ENCODE assay signal across 1 cellular context in the genomic region with DNA sequence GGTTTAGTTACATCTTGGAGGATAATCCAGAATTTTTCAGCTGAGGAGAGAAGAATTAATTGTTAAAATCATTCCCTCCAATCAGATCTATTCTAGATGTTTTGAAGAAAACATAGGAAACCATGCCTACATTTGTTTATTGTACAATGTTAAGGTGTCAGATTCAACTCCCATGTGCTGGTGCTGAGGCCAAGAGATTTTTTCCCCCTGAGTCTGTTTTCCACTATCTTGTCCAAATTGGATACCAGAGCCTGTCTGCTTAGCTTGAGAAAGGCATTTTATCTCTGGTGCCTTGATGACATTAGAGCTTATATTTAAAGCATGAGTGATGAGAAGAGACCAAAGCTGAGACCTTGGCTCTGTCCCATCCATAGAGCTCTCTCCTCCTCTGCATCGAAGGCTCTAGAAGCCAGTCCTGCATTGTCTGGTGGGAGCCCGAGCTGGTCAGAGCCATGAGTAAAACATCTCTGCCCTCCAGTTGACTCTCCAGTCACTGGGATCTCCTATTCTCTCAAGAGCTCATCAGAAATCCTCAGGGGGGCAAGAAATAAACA.
TF ChIP-seq lines count a peak whose summit lies in the region.

No MANE protein-coding gene starts in this region.

TF ChIP-seq in K562, 482 proteins besides CTCF, POLR2A, EP300 and RAD21:
- TF ChIP-seq MCM2 (IDR thresholded peaks at IDR 0.05; ENCODE audit: low read depth): no peak
- no peak for TF ChIP-seq ZNF668 (CRISPR knock-in tag; IDR thresholded peaks at IDR 0.05)
- TF ChIP-seq, protein P1, sequence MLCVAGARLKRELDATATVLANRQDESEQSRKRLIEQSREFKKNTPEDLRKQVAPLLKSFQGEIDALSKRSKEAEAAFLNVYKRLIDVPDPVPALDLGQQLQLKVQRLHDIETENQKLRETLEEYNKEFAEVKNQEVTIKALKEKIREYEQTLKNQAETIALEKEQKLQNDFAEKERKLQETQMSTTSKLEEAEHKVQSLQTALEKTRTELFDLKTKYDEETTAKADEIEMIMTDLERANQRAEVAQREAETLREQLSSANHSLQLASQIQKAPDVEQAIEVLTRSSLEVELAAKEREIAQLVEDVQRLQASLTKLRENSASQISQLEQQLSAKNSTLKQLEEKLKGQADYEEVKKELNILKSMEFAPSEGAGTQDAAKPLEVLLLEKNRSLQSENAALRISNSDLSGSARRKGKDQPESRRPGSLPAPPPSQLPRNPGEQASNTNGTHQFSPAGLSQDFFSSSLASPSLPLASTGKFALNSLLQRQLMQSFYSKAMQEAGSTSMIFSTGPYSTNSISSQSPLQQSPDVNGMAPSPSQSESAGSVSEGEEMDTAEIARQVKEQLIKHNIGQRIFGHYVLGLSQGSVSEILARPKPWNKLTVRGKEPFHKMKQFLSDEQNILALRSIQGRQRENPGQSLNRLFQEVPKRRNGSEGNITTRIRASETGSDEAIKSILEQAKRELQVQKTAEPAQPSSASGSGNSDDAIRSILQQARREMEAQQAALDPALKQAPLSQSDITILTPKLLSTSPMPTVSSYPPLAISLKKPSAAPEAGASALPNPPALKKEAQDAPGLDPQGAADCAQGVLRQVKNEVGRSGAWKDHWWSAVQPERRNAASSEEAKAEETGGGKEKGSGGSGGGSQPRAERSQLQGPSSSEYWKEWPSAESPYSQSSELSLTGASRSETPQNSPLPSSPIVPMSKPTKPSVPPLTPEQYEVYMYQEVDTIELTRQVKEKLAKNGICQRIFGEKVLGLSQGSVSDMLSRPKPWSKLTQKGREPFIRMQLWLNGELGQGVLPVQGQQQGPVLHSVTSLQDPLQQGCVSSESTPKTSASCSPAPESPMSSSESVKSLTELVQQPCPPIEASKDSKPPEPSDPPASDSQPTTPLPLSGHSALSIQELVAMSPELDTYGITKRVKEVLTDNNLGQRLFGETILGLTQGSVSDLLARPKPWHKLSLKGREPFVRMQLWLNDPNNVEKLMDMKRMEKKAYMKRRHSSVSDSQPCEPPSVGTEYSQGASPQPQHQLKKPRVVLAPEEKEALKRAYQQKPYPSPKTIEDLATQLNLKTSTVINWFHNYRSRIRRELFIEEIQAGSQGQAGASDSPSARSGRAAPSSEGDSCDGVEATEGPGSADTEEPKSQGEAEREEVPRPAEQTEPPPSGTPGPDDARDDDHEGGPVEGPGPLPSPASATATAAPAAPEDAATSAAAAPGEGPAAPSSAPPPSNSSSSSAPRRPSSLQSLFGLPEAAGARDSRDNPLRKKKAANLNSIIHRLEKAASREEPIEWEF (CRISPR knock-in tag; IDR thresholded peaks at IDR 0.05): no peak
- TF ChIP-seq, protein P2, sequence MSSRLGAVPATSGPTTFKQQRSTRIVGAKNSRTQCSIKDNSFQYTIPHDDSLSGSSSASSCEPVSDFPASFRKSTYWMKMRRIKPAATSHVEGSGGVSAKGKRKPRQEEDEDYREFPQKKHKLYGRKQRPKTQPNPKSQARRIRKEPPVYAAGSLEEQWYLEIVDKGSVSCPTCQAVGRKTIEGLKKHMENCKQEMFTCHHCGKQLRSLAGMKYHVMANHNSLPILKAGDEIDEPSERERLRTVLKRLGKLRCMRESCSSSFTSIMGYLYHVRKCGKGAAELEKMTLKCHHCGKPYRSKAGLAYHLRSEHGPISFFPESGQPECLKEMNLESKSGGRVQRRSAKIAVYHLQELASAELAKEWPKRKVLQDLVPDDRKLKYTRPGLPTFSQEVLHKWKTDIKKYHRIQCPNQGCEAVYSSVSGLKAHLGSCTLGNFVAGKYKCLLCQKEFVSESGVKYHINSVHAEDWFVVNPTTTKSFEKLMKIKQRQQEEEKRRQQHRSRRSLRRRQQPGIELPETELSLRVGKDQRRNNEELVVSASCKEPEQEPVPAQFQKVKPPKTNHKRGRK (tag; IDR thresholded peaks at IDR 0.05): no peak
- TF ChIP-seq CBX1 (IDR thresholded peaks at IDR 0.05; ENCODE audit: low read depth): no peak
- no peak for TF ChIP-seq FOXJ3 (CRISPR knock-in tag; IDR thresholded peaks at IDR 0.05)
- TF ChIP-seq BHLHE40 (IDR thresholded peaks at IDR 0.05; ENCODE audit: low read length): no peak
- TF ChIP-seq CBX8 (IDR thresholded peaks at IDR 0.05; ENCODE audit: borderline replicate concordance, extremely low read depth, low read depth, low read length, poor library complexity, severe bottlenecking): no peak
- no peak for TF ChIP-seq CBFA2T2 (conservative IDR thresholded peaks at IDR 0.05)
- no peak for TF ChIP-seq SMAD3 (CRISPR knock-in tag; conservative IDR thresholded peaks at IDR 0.05)
- no peak for TF ChIP-seq CREB1 (IDR thresholded peaks at IDR 0.05)
- no peak for TF ChIP-seq CREB1 (CRISPR knock-in tag; IDR thresholded peaks at IDR 0.05)
- no peak for TF ChIP-seq ZNF778 (CRISPR knock-in tag; IDR thresholded peaks at IDR 0.05)
- TF ChIP-seq JUN (IDR thresholded peaks at IDR 0.05; ENCODE audit: borderline replicate concordance, low read depth, low read length): no peak
- no peak for TF ChIP-seq JUN (CRISPR knock-in tag; IDR thresholded peaks at IDR 0.05; ENCODE audit: borderline replicate concordance)
- no peak for TF ChIP-seq ELF1 (tag; IDR thresholded peaks at IDR 0.05)
- TF ChIP-seq DNMT1 (IDR thresholded peaks at IDR 0.05): no peak
- TF ChIP-seq ZNF212 (CRISPR knock-in tag; IDR thresholded peaks at IDR 0.05): no peak
- TF ChIP-seq EWSR1 (IDR thresholded peaks at IDR 0.05; ENCODE audit: borderline replicate concordance, low read depth, partially characterized antibody): no peak
- TF ChIP-seq, protein P3, sequence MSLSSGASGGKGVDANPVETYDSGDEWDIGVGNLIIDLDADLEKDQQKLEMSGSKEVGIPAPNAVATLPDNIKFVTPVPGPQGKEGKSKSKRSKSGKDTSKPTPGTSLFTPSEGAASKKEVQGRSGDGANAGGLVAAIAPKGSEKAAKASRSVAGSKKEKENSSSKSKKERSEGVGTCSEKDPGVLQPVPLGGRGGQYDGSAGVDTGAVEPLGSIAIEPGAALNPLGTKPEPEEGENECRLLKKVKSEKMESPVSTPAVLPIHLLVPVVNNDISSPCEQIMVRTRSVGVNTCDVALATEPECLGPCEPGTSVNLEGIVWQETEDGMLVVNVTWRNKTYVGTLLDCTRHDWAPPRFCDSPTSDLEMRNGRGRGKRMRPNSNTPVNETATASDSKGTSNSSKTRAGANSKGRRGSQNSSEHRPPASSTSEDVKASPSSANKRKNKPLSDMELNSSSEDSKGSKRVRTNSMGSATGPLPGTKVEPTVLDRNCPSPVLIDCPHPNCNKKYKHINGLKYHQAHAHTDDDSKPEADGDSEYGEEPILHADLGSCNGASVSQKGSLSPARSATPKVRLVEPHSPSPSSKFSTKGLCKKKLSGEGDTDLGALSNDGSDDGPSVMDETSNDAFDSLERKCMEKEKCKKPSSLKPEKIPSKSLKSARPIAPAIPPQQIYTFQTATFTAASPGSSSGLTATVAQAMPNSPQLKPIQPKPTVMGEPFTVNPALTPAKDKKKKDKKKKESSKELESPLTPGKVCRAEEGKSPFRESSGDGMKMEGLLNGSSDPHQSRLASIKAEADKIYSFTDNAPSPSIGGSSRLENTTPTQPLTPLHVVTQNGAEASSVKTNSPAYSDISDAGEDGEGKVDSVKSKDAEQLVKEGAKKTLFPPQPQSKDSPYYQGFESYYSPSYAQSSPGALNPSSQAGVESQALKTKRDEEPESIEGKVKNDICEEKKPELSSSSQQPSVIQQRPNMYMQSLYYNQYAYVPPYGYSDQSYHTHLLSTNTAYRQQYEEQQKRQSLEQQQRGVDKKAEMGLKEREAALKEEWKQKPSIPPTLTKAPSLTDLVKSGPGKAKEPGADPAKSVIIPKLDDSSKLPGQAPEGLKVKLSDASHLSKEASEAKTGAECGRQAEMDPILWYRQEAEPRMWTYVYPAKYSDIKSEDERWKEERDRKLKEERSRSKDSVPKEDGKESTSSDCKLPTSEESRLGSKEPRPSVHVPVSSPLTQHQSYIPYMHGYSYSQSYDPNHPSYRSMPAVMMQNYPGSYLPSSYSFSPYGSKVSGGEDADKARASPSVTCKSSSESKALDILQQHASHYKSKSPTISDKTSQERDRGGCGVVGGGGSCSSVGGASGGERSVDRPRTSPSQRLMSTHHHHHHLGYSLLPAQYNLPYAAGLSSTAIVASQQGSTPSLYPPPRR (CRISPR knock-in tag; IDR thresholded peaks at IDR 0.05; ENCODE audit: borderline replicate concordance): no peak
